In genomic region chr11:70078095-70078795, GRCh38 we compare ENCODE assay signal across 13 cellular contexts. TPM values are rescaled to one million over a fixed set of nuclear protein-coding genes. Genes with fewer than 3 reads are reported as not detected.
A peak's percentile ranks its signal among the peaks of the same experiment; 100 is the strongest.
DNase-seq lines count a peak whose midpoint lies in the region; ATAC-seq and TF ChIP-seq lines count a peak whose summit lies in the region.
"Had no signal": no experiment of that assay in that cellular context is flagged by ENCODE, and none has a peak within 500 bp of the region (broad histone marks: within the 10 kb centered on the region; RNA-seq: fewer than 3 reads in every experiment).

Gene ANO1, plus strand, starts transcription at chr11:70078317. Its CDS starts 290 bp downstream, at chr11:70078607.

- H3K27me3 Mint-ChIP-seq in immature natural killer cell (ENCODE audit: low read depth in 3 of 3), result peaks cover 11 to 12% (median 11%) of the 10 kb centered on the region in 3 donors
- peaks cover 40% of the 10 kb centered on the region for H3K27me3 Mint-ChIP-seq in activated T-helper 1 cell treated with anti-CD3 and anti-CD28 coated beads, Interleukin-12 subunit alpha, Interleukin-12 subunit beta, Interleukin-2, Interleukin-4 antibody, amounts not matched to agents 30 ng/mL and 10 ng/mL and 1 ng/mL, durations not matched to agents 14 hours and 24 hours and 36 hours (ENCODE audit: insufficient read depth)

- H3K4me1 ChIP-seq in BLaER1 treated with 17β-estradiol and CSF1 and Interleukin-3, amounts not matched to agents 10 nM and 100 nM, result peaks cover 24 to 72% (median 49%) of the 10 kb centered on the region in 10 experiments
- H3K4me1 ChIP-seq in hepatocyte (ENCODE audit: insufficient read depth), result peaks cover 10% of the 10 kb centered on the region
- H3K4me1 ChIP-seq in trophoblast cell (ENCODE audit: control insufficient read depth in 1 of 2, insufficient read depth in 2 of 2, low read length in 2 of 2), result peaks cover 0 to 3% of the 10 kb centered on the region in 2 experiments

- H2AK5ac ChIP-seq in trophoblast cell (ENCODE audit: low read length), result no peak within 1 kb of the TSS

- no peaks in the 10 kb centered on the region for H3K9me3 ChIP-seq in BLaER1 treated with 17β-estradiol and CSF1 and Interleukin-3, amounts not matched to agents 10 nM and 100 nM (replicated peaks in 1 of 11)
- no peaks in the 10 kb centered on the region for H3K9me3 ChIP-seq in WERI-Rb-1 (ENCODE audit: severe bottlenecking)
- no peaks in the 10 kb centered on the region for H3K9me3 ChIP-seq in hepatocyte (ENCODE audit: low read depth)
- peaks cover 4% of the 10 kb centered on the region for H3K9me3 ChIP-seq in trophoblast cell (ENCODE audit: insufficient read depth, low read depth, low read length)

- H3K9ac ChIP-seq in BLaER1 treated with 17β-estradiol and CSF1 and Interleukin-3, amounts not matched to agents 10 nM and 100 nM, result peak within 1 kb of the TSS in 9 of 11 experiments; percentile 0 to 63 (median 43); a peak in 10 of 22 replicates
- H3K9ac ChIP-seq in trophoblast cell (ENCODE audit: low read length), result no peak within 1 kb of the TSS

- peak within 1 kb of the TSS; percentile 48 to 69 (median 58) for H3K4me3 ChIP-seq in BLaER1 treated with 17β-estradiol and CSF1 and Interleukin-3, amounts not matched to agents 10 nM and 100 nM
- H3K4me3 ChIP-seq in WERI-Rb-1 (ENCODE audit: low read depth, low read length) (peak within 1 kb of the TSS; percentile 45), hepatocyte (no peak within 1 kb of the TSS), trophoblast cell (ENCODE audit: low read depth, low read length) (no peak within 1 kb of the TSS)

- no peak within 1 kb of the TSS for H3K18ac ChIP-seq in trophoblast cell (ENCODE audit: low read length)

- H3K23ac ChIP-seq in trophoblast cell (ENCODE audit: low read length), result no peak within 1 kb of the TSS

- H2AFZ ChIP-seq in hepatocyte (no peak within 1 kb of the TSS), trophoblast cell (ENCODE audit: insufficient read depth, low read length, poor library complexity) (no peak within 1 kb of the TSS)

- H4K91ac ChIP-seq in trophoblast cell (ENCODE audit: low read depth, low read length), result no peak within 1 kb of the TSS

- no peaks in the 10 kb centered on the region for H3K79me2 ChIP-seq in hepatocyte
- H3K79me2 ChIP-seq in trophoblast cell (ENCODE audit: control insufficient read depth, insufficient read depth, low read length, poor library complexity), result no peaks in the 10 kb centered on the region

- H4K20me1 ChIP-seq in BLaER1 treated with 17β-estradiol and CSF1 and Interleukin-3, amounts not matched to agents 10 nM and 100 nM, result peaks cover 0 to 49% (median 8%) of the 10 kb centered on the region in 11 experiments; a peak in 13 of 22 replicates
- no peaks in the 10 kb centered on the region for H4K20me1 ChIP-seq in hepatocyte (ENCODE audit: insufficient read depth, poor library complexity, severe bottlenecking)

- no peak within 1 kb of the TSS for H4K8ac ChIP-seq in trophoblast cell (ENCODE audit: low read depth, low read length)

- no peak within 1 kb of the TSS for H4K12ac ChIP-seq in trophoblast cell (ENCODE audit: low read depth, low read length)

- peak within 1 kb of the TSS in 1 of 11 experiments; percentile 21; a peak in 1 of 22 replicates for H3K27ac ChIP-seq in BLaER1 treated with 17β-estradiol and CSF1 and Interleukin-3, amounts not matched to agents 10 nM and 100 nM
- no peak within 1 kb of the TSS for H3K27ac ChIP-seq in WERI-Rb-1
- no peak within 1 kb of the TSS for H3K27ac ChIP-seq in hepatocyte
- H3K27ac ChIP-seq in trophoblast cell (ENCODE audit: low read depth, low read length), result no peak within 1 kb of the TSS

- H3K4me2 ChIP-seq in BLaER1 treated with 17β-estradiol and CSF1 and Interleukin-3, amounts not matched to agents 10 nM and 100 nM, result peak within 1 kb of the TSS; percentile 84 to 98 (median 94)
- peak within 1 kb of the TSS; percentile 84 for H3K4me2 ChIP-seq in hepatocyte
- peak within 1 kb of the TSS; percentile 50 for H3K4me2 ChIP-seq in trophoblast cell (ENCODE audit: low read length)

- H2BK5ac ChIP-seq in trophoblast cell (ENCODE audit: low read depth, low read length, poor library complexity), result no peak within 1 kb of the TSS

- no peak within 1 kb of the TSS for H3K4me3 Mint-ChIP-seq in immature natural killer cell
- no peak within 1 kb of the TSS for H3K4me3 Mint-ChIP-seq in activated T-helper 1 cell treated with anti-CD3 and anti-CD28 coated beads, Interleukin-12 subunit alpha, Interleukin-12 subunit beta, Interleukin-2, Interleukin-4 antibody, amounts not matched to agents 30 ng/mL and 10 ng/mL and 1 ng/mL, durations not matched to agents 14 hours and 24 hours and 36 hours
- H3K4me3 Mint-ChIP-seq: CD8-positive, alpha-beta T cell; stimulated activated effector memory CD8-positive, alpha-beta T cell treated with anti-CD3 and anti-CD28 coated beads, Interleukin-12 subunit alpha, Interleukin-12 subunit beta, amount 100 ng/mL, for 72 hours had no signal

- no peaks in the 10 kb centered on the region for H3K79me1 ChIP-seq in trophoblast cell (ENCODE audit: low read length)

- peaks cover 57 to 86% (median 66%) of the 10 kb centered on the region in 11 experiments for H3K27me3 ChIP-seq in BLaER1 treated with 17β-estradiol and CSF1 and Interleukin-3, amounts not matched to agents 10 nM and 100 nM
- H3K27me3 ChIP-seq in WERI-Rb-1 (ENCODE audit: insufficient read depth, low read depth, severe bottlenecking) (peaks cover 4% of the 10 kb centered on the region), hepatocyte (peaks cover 65% of the 10 kb centered on the region), trophoblast cell (ENCODE audit: insufficient read depth, low read length) (peaks cover 54% of the 10 kb centered on the region)

- no peak within 1 kb of the TSS for H3K27ac Mint-ChIP-seq in immature natural killer cell
- no peak within 1 kb of the TSS for H3K27ac Mint-ChIP-seq in activated T-helper 1 cell treated with anti-CD3 and anti-CD28 coated beads, Interleukin-12 subunit alpha, Interleukin-12 subunit beta, Interleukin-2, Interleukin-4 antibody, amounts not matched to agents 30 ng/mL and 10 ng/mL and 1 ng/mL, durations not matched to agents 14 hours and 24 hours and 36 hours
- H3K27ac Mint-ChIP-seq: CD8-positive, alpha-beta T cell; stimulated activated effector memory CD8-positive, alpha-beta T cell treated with anti-CD3 and anti-CD28 coated beads, Interleukin-12 subunit alpha, Interleukin-12 subunit beta, amount 100 ng/mL, for 72 hours had no signal

- H3K14ac ChIP-seq in trophoblast cell (ENCODE audit: low read length), result no peak within 1 kb of the TSS

- H3K9me3 Mint-ChIP-seq in immature natural killer cell, result no peaks in the 10 kb centered on the region
- H3K9me3 Mint-ChIP-seq in activated T-helper 1 cell treated with anti-CD3 and anti-CD28 coated beads, Interleukin-12 subunit alpha, Interleukin-12 subunit beta, Interleukin-2, Interleukin-4 antibody, amounts not matched to agents 30 ng/mL and 10 ng/mL and 1 ng/mL, durations not matched to agents 14 hours and 24 hours and 36 hours, result no peaks in the 10 kb centered on the region
- H3K9me3 Mint-ChIP-seq: CD8-positive, alpha-beta T cell; stimulated activated effector memory CD8-positive, alpha-beta T cell treated with anti-CD3 and anti-CD28 coated beads, Interleukin-12 subunit alpha, Interleukin-12 subunit beta, amount 100 ng/mL, for 72 hours had no signal

- no peaks in the 10 kb centered on the region for H3K9me2 ChIP-seq in hepatocyte (replicated peaks; ENCODE audit: insufficient read depth)

- no peak within 1 kb of the TSS for H2BK120ac ChIP-seq in trophoblast cell (ENCODE audit: insufficient read depth, low read length, poor library complexity)

- TF ChIP-seq CTCF in WERI-Rb-1 (IDR thresholded peaks at IDR 0.05; ENCODE audit: low read depth, low read length), result no peak; the same call in 1 of the 2 replicates
- peak; percentile 12 for TF ChIP-seq CTCF in hepatocyte (IDR thresholded peaks at IDR 0.05; ENCODE audit: poor library complexity)

- no peak for ATAC-seq in GM18909 (IDR thresholded peaks at IDR 0.05; ENCODE audit: poor library complexity, unreplicated experiment)
- ATAC-seq: CD8-positive, alpha-beta T cell; stimulated activated effector memory CD8-positive, alpha-beta T cell treated with anti-CD3 and anti-CD28 coated beads, Interleukin-12 subunit alpha, Interleukin-12 subunit beta, amount 100 ng/mL, for 72 hours had no signal

- intact Hi-C loops in head of caudate nucleus (cut with DNase I), result no loop called here
- intact Hi-C loops in activated T-helper 1 cell treated with anti-CD3 and anti-CD28 coated beads, Interleukin-12 subunit alpha, Interleukin-12 subunit beta, Interleukin-2, Interleukin-4 antibody, amounts not matched to agents 30 ng/mL and 10 ng/mL and 1 ng/mL, durations not matched to agents 14 hours and 24 hours and 36 hours (cut with micrococcal nuclease), result no loop called here

- H3K36me3 Mint-ChIP-seq in immature natural killer cell, result no peaks in the 10 kb centered on the region
- H3K36me3 Mint-ChIP-seq in activated T-helper 1 cell treated with anti-CD3 and anti-CD28 coated beads, Interleukin-12 subunit alpha, Interleukin-12 subunit beta, Interleukin-2, Interleukin-4 antibody, amounts not matched to agents 30 ng/mL and 10 ng/mL and 1 ng/mL, durations not matched to agents 14 hours and 24 hours and 36 hours (ENCODE audit: low read depth), result no peaks in the 10 kb centered on the region
- H3K36me3 Mint-ChIP-seq: CD8-positive, alpha-beta T cell; stimulated activated effector memory CD8-positive, alpha-beta T cell treated with anti-CD3 and anti-CD28 coated beads, Interleukin-12 subunit alpha, Interleukin-12 subunit beta, amount 100 ng/mL, for 72 hours had no signal

- WGBS in hepatocyte (ENCODE audit: low lambda C conversion rate, missing lambda C conversion rate), result 2% methylated on average over 61 of the region's 90 CpGs
- no CpG with 5 or more reads among the region's 90 CpGs for WGBS in trophoblast cell (ENCODE audit: extremely low coverage, insufficient coverage, insufficient read length)

- H2BK12ac ChIP-seq in trophoblast cell (ENCODE audit: low read length), result no peak within 1 kb of the TSS

- no peak within 1 kb of the TSS for H3K4ac ChIP-seq in trophoblast cell (ENCODE audit: low read depth, low read length)

- H3K36me3 ChIP-seq in BLaER1 treated with 17β-estradiol and CSF1 and Interleukin-3, amounts not matched to agents 10 nM and 100 nM, result no peaks in the 10 kb centered on the region
- H3K36me3 ChIP-seq in WERI-Rb-1, result no peaks in the 10 kb centered on the region
- H3K36me3 ChIP-seq in hepatocyte (replicated peaks; ENCODE audit: insufficient read depth, low read depth), result no peaks in the 10 kb centered on the region
- H3K36me3 ChIP-seq in trophoblast cell (ENCODE audit: control insufficient read depth in 1 of 2, insufficient read depth in 2 of 2, low read length in 2 of 2), result no peaks in the 10 kb centered on the region

- no peaks in the 10 kb centered on the region for H3K4me1 Mint-ChIP-seq in immature natural killer cell
- H3K4me1 Mint-ChIP-seq in activated T-helper 1 cell treated with anti-CD3 and anti-CD28 coated beads, Interleukin-12 subunit alpha, Interleukin-12 subunit beta, Interleukin-2, Interleukin-4 antibody, amounts not matched to agents 30 ng/mL and 10 ng/mL and 1 ng/mL, durations not matched to agents 14 hours and 24 hours and 36 hours (ENCODE audit: low read depth), result no peaks in the 10 kb centered on the region

- DNase-seq in WERI-Rb-1, result no peak
- DNase-seq in hepatocyte (ENCODE audit: low spot score), result peak; percentile 53
- DNase-seq in trophoblast cell, result peak; percentile 37 to 71
- no peak for DNase-seq in head of caudate nucleus
- no peak for DNase-seq in immature natural killer cell
- no peak for DNase-seq in activated T-helper 1 cell treated with anti-CD3 and anti-CD28 coated beads, Interleukin-12 subunit alpha, Interleukin-12 subunit beta, Interleukin-2, Interleukin-4 antibody, amounts not matched to agents 30 ng/mL and 10 ng/mL and 1 ng/mL, durations not matched to agents 14 hours and 24 hours and 36 hours (ENCODE audit: low spot score)
- DNase-seq: amniotic stem cell; CD8-positive, alpha-beta T cell; foreskin melanocyte; HCEC 1CT had no signal

RNA-seq across cellular contexts. Expression of gene ANO1, which starts in this region (rescaled TPM):
- total RNA-seq in hepatocyte, result 10.5 and 12.1 TPM in 2 replicates
- polyA plus RNA-seq in hepatocyte (4.7 and 6.2 TPM in 2 replicates), immature natural killer cell (not detected)
- 17.8 and 18.3 TPM in 2 replicates for polyA plus RNA-seq in trophoblast cell (2013)
- not detected in 2 replicates for total RNA-seq in activated T-helper 1 cell treated with anti-CD3 and anti-CD28 coated beads, Interleukin-12 subunit alpha, Interleukin-12 subunit beta, Interleukin-2, Interleukin-4 antibody, amounts not matched to agents 30 ng/mL and 10 ng/mL and 1 ng/mL, durations not matched to agents 14 hours and 24 hours and 36 hours
- total RNA-seq: CD8-positive, alpha-beta T cell had no signal

Comparison
In these comparisons a context has a peak if more than half of its experiments do, and no peak if none do; other contexts are left out.
1. RNA of gene ANO1 (total RNA-seq): 10.5 to 12.1 TPM in hepatocyte; not detected in activated T-helper 1 cell treated with anti-CD3 and anti-CD28 coated beads, Interleukin-12 subunit alpha, Interleukin-12 subunit beta, Interleukin-2, Interleukin-4 antibody, amounts not matched to agents 30 ng/mL and 10 ng/mL and 1 ng/mL, durations not matched to agents 14 hours and 24 hours and 36 hours; every median in the first group is over 10 times any median in the second.
2. H3K4me3 ChIP-seq: peak in BLaER1 treated with 17β-estradiol and CSF1 and Interleukin-3, amounts not matched to agents 10 nM and 100 nM (10 of 10) and WERI-Rb-1 (single experiment); none in hepatocyte (single experiment) and trophoblast cell (single experiment).
3. DNase-seq: peak in hepatocyte (single experiment) and trophoblast cell (2 of 2); none in WERI-Rb-1 (single experiment), head of caudate nucleus (0 of 42), immature natural killer cell (0 of 3) and activated T-helper 1 cell treated with anti-CD3 and anti-CD28 coated beads, Interleukin-12 subunit alpha, Interleukin-12 subunit beta, Interleukin-2, Interleukin-4 antibody, amounts not matched to agents 30 ng/mL and 10 ng/mL and 1 ng/mL, durations not matched to agents 14 hours and 24 hours and 36 hours (single experiment).
4. Peak in every context shown above with its lines, with median percentiles within 50 percentile points of each other: H3K4me2 ChIP-seq.